ENCODE assay signal across 12 cellular contexts in the genomic region with DNA sequence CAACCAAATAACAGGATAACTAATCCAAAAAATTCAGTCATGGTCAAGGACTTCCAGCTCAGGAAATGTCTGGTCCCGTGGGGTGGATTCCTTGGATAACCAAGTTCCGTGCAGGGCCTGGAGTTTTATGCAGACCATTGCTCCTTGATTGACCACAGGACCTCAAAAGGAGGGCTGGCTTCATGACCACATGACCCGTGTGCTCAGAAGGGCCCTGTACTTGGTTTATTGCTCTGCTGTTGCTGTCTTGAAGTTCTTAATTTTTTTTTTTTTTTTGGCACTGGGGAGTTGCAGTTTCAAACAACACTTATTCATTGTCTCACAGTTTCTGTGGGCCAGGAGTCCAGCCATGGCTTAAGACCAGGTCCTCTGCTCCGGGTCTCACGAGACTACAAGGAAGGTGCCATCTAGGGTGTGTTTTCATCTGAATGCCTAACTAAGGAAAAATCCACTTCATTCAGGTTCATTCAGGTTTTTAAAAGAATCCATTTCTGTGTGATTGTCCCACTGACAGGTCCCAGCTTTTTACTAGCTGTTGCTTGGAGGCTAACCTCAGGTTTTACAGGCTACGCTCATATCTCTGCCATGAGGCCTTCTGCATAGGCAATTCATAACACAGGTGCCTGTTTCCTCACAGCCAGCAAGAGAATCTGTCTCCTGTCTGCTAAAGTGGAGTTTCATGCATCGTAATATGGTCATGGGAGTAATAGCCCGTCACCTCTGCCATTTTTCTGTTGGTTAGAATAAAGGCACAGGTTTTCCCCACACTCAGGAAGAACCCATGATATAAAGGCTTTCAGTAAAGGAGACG.
DNase-seq lines count a peak whose midpoint lies in the region; ATAC-seq, FAIRE-seq and TF ChIP-seq lines count a peak whose summit lies in the region.
"Had no signal": no experiment of that assay in that cellular context is flagged by ENCODE, and none has a peak within 500 bp of the region (broad histone marks: within the 10 kb centered on the region; RNA-seq: fewer than 3 reads in every experiment).

No MANE protein-coding gene starts in this region.

- intact Hi-C loops in endothelial cell of umbilical vein (cut with micrococcal nuclease) = no loop called here

- peaks cover 17 to 26% of the 10 kb centered on the region in 2 donors for H3K4me1 Mint-ChIP-seq in stimulated activated naive B cell treated with anti-CD40 and anti-IgM and Interleukin-4, amounts not matched to agents 10 μg/mL and 1 μg/mL and 100 μg/mL, for 72 hours

- H3K27ac ChIP-seq in endothelial cell of umbilical vein (ENCODE audit: insufficient read depth, low read depth, low read length) = peak overlapping the region; percentile 32
- H3K27ac ChIP-seq: lower lobe of right lung had no signal

- H3K36me3 ChIP-seq in endothelial cell of umbilical vein (ENCODE audit: control insufficient read depth in 2 of 2, extremely low read depth in 1 of 2, insufficient read depth in 2 of 2, low read length in 2 of 2) = peaks cover 9 to 15% of the 10 kb centered on the region in 2 experiments

- H3K4me1 ChIP-seq in endothelial cell of umbilical vein (ENCODE audit: control insufficient read depth, extremely low read depth, insufficient read depth, low read length) = peaks cover 25% of the 10 kb centered on the region
- H3K4me1 ChIP-seq: lower lobe of right lung had no signal

- TF ChIP-seq POLR2A in endothelial cell of umbilical vein (IDR thresholded peaks at IDR 0.05; ENCODE audit: low read depth, low read length) = no peak

- ATAC-seq in GM18909 (IDR thresholded peaks at IDR 0.05; ENCODE audit: poor library complexity, unreplicated experiment) (peak; percentile 42), HG03064 (IDR thresholded peaks at IDR 0.05; ENCODE audit: low read depth, unreplicated experiment) (peak; percentile 53)
- ATAC-seq in stimulated activated naive B cell treated with anti-CD40 and anti-IgM and Interleukin-4, amounts not matched to agents 10 μg/mL and 1 μg/mL and 100 μg/mL, for 72 hours (replicated peaks) = peak in 1 of 2 donors; percentile 32
- ATAC-seq: lower lobe of right lung had no signal

- no peak for TF ChIP-seq CTCF in endothelial cell of umbilical vein (IDR thresholded peaks at IDR 0.05; ENCODE audit: extremely low read depth in 1 of 2, insufficient read depth in 1 of 2, low read depth in 1 of 2, low read length in 2 of 2)

- no peaks in the 10 kb centered on the region for H3K27me3 Mint-ChIP-seq in stimulated activated naive B cell treated with anti-CD40 and anti-IgM and Interleukin-4, amounts not matched to agents 10 μg/mL and 1 μg/mL and 100 μg/mL, for 72 hours

- DNase-seq in endothelial cell of umbilical vein (ENCODE audit: low read depth, low spot score) (peak; percentile 39), T1000 (lab: John Stamatoyannopoulos, UW) (no peak)
- no peak for DNase-seq in stimulated activated naive B cell treated with anti-CD40 and anti-IgM and Interleukin-4, amounts not matched to agents 10 μg/mL and 1 μg/mL and 100 μg/mL, for 72 hours
- DNase-seq in activated CD8-positive, alpha-beta memory T cell treated with anti-CD3 and anti-CD28 coated beads, Interleukin-2, amount 50 U/mL, for 4 hours = no peak
- no peak for DNase-seq in activated effector memory CD4-positive, alpha-beta T cell treated with Interleukin-2 at 50 U/mL for 16 hours
- DNase-seq: head of caudate nucleus, lower lobe of right lung, NCI-H2081 treated with DMSO at 0.1 percent for 48 hours had no signal

- dilution Hi-C loops in endothelial cell of umbilical vein (cut with MboI; ENCODE audit: extremely low pct_ligation_motif_present, low sequenced_read_pairs) = no loop called here

- peaks cover under 1% of the 10 kb centered on the region for H4K20me1 ChIP-seq in endothelial cell of umbilical vein (replicated peaks; ENCODE audit: control insufficient read depth, extremely low read depth, insufficient read depth, low read length)

- H3K36me3 Mint-ChIP-seq in stimulated activated naive B cell treated with anti-CD40 and anti-IgM and Interleukin-4, amounts not matched to agents 10 μg/mL and 1 μg/mL and 100 μg/mL, for 72 hours = peaks cover 0 to 3% of the 10 kb centered on the region in 2 donors

- H3K4me3 Mint-ChIP-seq in stimulated activated naive B cell treated with anti-CD40 and anti-IgM and Interleukin-4, amounts not matched to agents 10 μg/mL and 1 μg/mL and 100 μg/mL, for 72 hours = no peak overlapping the region

- H3K9me1 ChIP-seq in endothelial cell of umbilical vein (replicated peaks; ENCODE audit: control insufficient read depth, extremely low read depth, insufficient read depth, low read length) = no peaks in the 10 kb centered on the region

- POLR2A ChIA-PET in endothelial cell of umbilical vein (lab: Charles Lee) = no interaction called here

- no peak overlapping the region for H3K9ac ChIP-seq in endothelial cell of umbilical vein (replicated peaks; ENCODE audit: extremely low read depth, insufficient read depth, low read length)

- H3K4me3 ChIP-seq in endothelial cell of umbilical vein (replicated peaks in 1 of 3; ENCODE audit: insufficient read depth in 1 of 3, low read depth in 1 of 3, low read length in 3 of 3) = no peak overlapping the region
- H3K4me3 ChIP-seq: lower lobe of right lung, skin epidermis had no signal

- H3K79me2 ChIP-seq in endothelial cell of umbilical vein (ENCODE audit: control insufficient read depth, insufficient read depth, low read length) = peaks cover 99% of the 10 kb centered on the region

- no TSS peak for BruUV-seq in endothelial cell of umbilical vein (replicated peaks; lab: Mats Ljungman, UMichigan)

- no peaks in the 10 kb centered on the region for H3K27me3 ChIP-seq in endothelial cell of umbilical vein (ENCODE audit: control insufficient read depth in 2 of 2, insufficient read depth in 2 of 2, low read length in 2 of 2)

- H3K4me2 ChIP-seq in endothelial cell of umbilical vein (ENCODE audit: insufficient read depth, low read length) = no peak overlapping the region

- FAIRE-seq in endothelial cell of umbilical vein (lab: Jason Lieb, UNC) = no peak
- FAIRE-seq: colon had no signal

- no peaks in the 10 kb centered on the region for H3K9me3 Mint-ChIP-seq in stimulated activated naive B cell treated with anti-CD40 and anti-IgM and Interleukin-4, amounts not matched to agents 10 μg/mL and 1 μg/mL and 100 μg/mL, for 72 hours

- CTCF ChIA-PET in endothelial cell of umbilical vein (lab: Charles Lee) = interaction anchor here (0.6 to 1.1 kb wide), 2 partner anchors 14 to 16 kb away, joined by 3 read pairs; no protein-coding TSS in a partner anchor

- peak overlapping the region; percentile 67 for H3K27ac Mint-ChIP-seq in stimulated activated naive B cell treated with anti-CD40 and anti-IgM and Interleukin-4, amounts not matched to agents 10 μg/mL and 1 μg/mL and 100 μg/mL, for 72 hours

- no peaks in the 10 kb centered on the region for H3K9me3 ChIP-seq in endothelial cell of umbilical vein (replicated peaks; ENCODE audit: control insufficient read depth, insufficient read depth, low read length)
- H3K9me3 ChIP-seq: lower lobe of right lung had no signal

- H2AFZ ChIP-seq in endothelial cell of umbilical vein (ENCODE audit: low read depth, low read length) = no peak overlapping the region

TF ChIP-seq in endothelial cell of umbilical vein, 7 proteins besides CTCF, POLR2A, EP300 and RAD21:
- no peak for TF ChIP-seq POLR2AphosphoS5 (IDR thresholded peaks at IDR 0.05; ENCODE audit: insufficient read depth, low read depth, low read length)
